In genomic region chr6:14129572-14129971, GRCh38 we compare ENCODE assay signal across 8 cellular contexts. TPM values are rescaled to one million over a fixed set of nuclear protein-coding genes. Genes with fewer than 3 reads are reported as not detected.
A peak's percentile ranks its signal among the peaks of the same experiment; 100 is the strongest.
DNase-seq lines count a peak whose midpoint lies in the region; ATAC-seq lines count a peak whose summit lies in the region.
"Had no signal": no experiment of that assay in that cellular context is flagged by ENCODE, and none has a peak within 500 bp of the region (broad histone marks: within the 10 kb centered on the region; RNA-seq: fewer than 3 reads in every experiment).

No MANE protein-coding gene starts in this region.

- no peaks in the 10 kb centered on the region for H3K27me3 ChIP-seq in H7 (ENCODE audit: control insufficient read depth, insufficient read depth, low read length)

- no peaks in the 10 kb centered on the region for H3K36me3 ChIP-seq in H7 (replicated peaks; ENCODE audit: control insufficient read depth, insufficient read depth, low read length)

- H3K4me3 ChIP-seq in H7 (ENCODE audit: insufficient read depth, low read depth, low read length), result no peak overlapping the region

- CTCF ChIA-PET in activated naive CD4-positive, alpha-beta T cell treated with anti-CD3 and anti-CD28 coated beads, Interleukin-2, amount 10 ng/mL, durations not matched to agents 7 days and 5 days (lab: Charles Lee), result interaction anchor here (1.1 to 2.3 kb wide), 12 partner anchors 9 to 1495 kb away, joined by 3 to 10 read pairs (median 4); no protein-coding TSS in a partner anchor

- H3K4me1 Mint-ChIP-seq in activated naive CD4-positive, alpha-beta T cell treated with anti-CD3 and anti-CD28 coated beads, Interleukin-2, amount 10 ng/mL, durations not matched to agents 7 days and 5 days, result peaks cover 10% of the 10 kb centered on the region

- ATAC-seq in HG02588 (IDR thresholded peaks at IDR 0.05; ENCODE audit: unreplicated experiment), result no peak

- H3K9me3 Mint-ChIP-seq in activated naive CD4-positive, alpha-beta T cell treated with anti-CD3 and anti-CD28 coated beads, Interleukin-2, amount 10 ng/mL, durations not matched to agents 7 days and 5 days, result no peaks in the 10 kb centered on the region
- H3K9me3 Mint-ChIP-seq: activated naive CD4-positive, alpha-beta T cell treated with anti-CD3 and anti-CD28 coated beads, Interleukin-2, amount 50 U/mL, for 24 hours had no signal

- H3K4me3 Mint-ChIP-seq in activated naive CD4-positive, alpha-beta T cell treated with anti-CD3 and anti-CD28 coated beads, Interleukin-2, amount 10 ng/mL, durations not matched to agents 7 days and 5 days, result no peak overlapping the region
- H3K4me3 Mint-ChIP-seq: activated naive CD4-positive, alpha-beta T cell treated with anti-CD3 and anti-CD28 coated beads, Interleukin-2, amount 50 U/mL, for 24 hours had no signal

- H3K36me3 Mint-ChIP-seq in activated naive CD4-positive, alpha-beta T cell treated with anti-CD3 and anti-CD28 coated beads, Interleukin-2, amount 10 ng/mL, durations not matched to agents 7 days and 5 days, result peaks cover 27% of the 10 kb centered on the region

- intact Hi-C loops in head of caudate nucleus (cut with DNase I) (no loop called here), posterior cingulate gyrus (cut with DNase I) (loop anchor here (10.0 kb wide), 1 partner anchor 1495 kb away; no protein-coding TSS in a partner anchor)

- DNase-seq in ELR (ENCODE audit: low read depth) (peak; percentile 70), H7 (peak; percentile 75), NCI-H2196 (lab: John Stamatoyannopoulos, UW; ENCODE audit: unreplicated experiment) (peak; percentile 34), head of caudate nucleus (peak in 41 of 42 donors; percentile 38 to 89 (median 66)), posterior cingulate gyrus (peak in 9 of 10 donors; percentile 32 to 93 (median 54))
- peak; percentile 59 for DNase-seq in activated naive CD4-positive, alpha-beta T cell treated with anti-CD3 and anti-CD28 coated beads, Interleukin-2, amount 10 ng/mL, durations not matched to agents 7 days and 5 days

- H3K27me3 Mint-ChIP-seq in activated naive CD4-positive, alpha-beta T cell treated with anti-CD3 and anti-CD28 coated beads, Interleukin-2, amount 10 ng/mL, durations not matched to agents 7 days and 5 days, result no peaks in the 10 kb centered on the region
- H3K27me3 Mint-ChIP-seq: activated naive CD4-positive, alpha-beta T cell treated with anti-CD3 and anti-CD28 coated beads, Interleukin-2, amount 50 U/mL, for 24 hours had no signal

- no peak overlapping the region for H3K27ac Mint-ChIP-seq in activated naive CD4-positive, alpha-beta T cell treated with anti-CD3 and anti-CD28 coated beads, Interleukin-2, amount 10 ng/mL, durations not matched to agents 7 days and 5 days
- H3K27ac Mint-ChIP-seq: activated naive CD4-positive, alpha-beta T cell treated with anti-CD3 and anti-CD28 coated beads, Interleukin-2, amount 50 U/mL, for 24 hours had no signal

RNA-seq across cellular contexts. Expression of gene CD83, which starts 12.0 kb away (rescaled TPM):
- 2.9 and 4.5 TPM in 2 replicates for total RNA-seq in H7 (2014; rRNA removed; shearing (Covaris generic))
